14 cellular contexts compared by ENCODE assay signal in genomic region chr15:86164222-86164898, GRCh38.
DNase-seq lines count a peak whose midpoint lies in the region; ATAC-seq and TF ChIP-seq lines count a peak whose summit lies in the region.
"Had no signal": no experiment of that assay in that cellular context is flagged by ENCODE, and none has a peak within 500 bp of the region (broad histone marks: within the 10 kb centered on the region; RNA-seq: fewer than 3 reads in every experiment).

No MANE protein-coding gene starts in this region.

- peaks cover 13% of the 10 kb centered on the region for H3K27me3 Mint-ChIP-seq in activated T-cell treated with anti-CD3 and anti-CD28 coated beads, Interleukin-2, amount 50 U/mL, for 72 hours (ENCODE audit: low read depth)
- H3K27me3 Mint-ChIP-seq in activated T-helper 2 cell treated with anti-CD3 and anti-CD28 coated beads, Interferon-gamma antibody, Interleukin-2, Interleukin-4, amounts not matched to agents 10 μg/mL and 5 μg/mL and 100 μg/mL, durations not matched to agents 14 hours and 24 hours and 36 hours (ENCODE audit: low read depth): peaks cover 2% of the 10 kb centered on the region

- WGBS in adrenal gland, 4 donors: 23 to 26% (median 25%) methylated on average over 8 of the region's 8 CpGs

- no peaks in the 10 kb centered on the region for H3K4me1 Mint-ChIP-seq in activated T-cell treated with anti-CD3 and anti-CD28 coated beads, Interleukin-2, amount 50 U/mL, for 72 hours (ENCODE audit: low read depth)
- no peaks in the 10 kb centered on the region for H3K4me1 Mint-ChIP-seq in activated T-helper 2 cell treated with anti-CD3 and anti-CD28 coated beads, Interferon-gamma antibody, Interleukin-2, Interleukin-4, amounts not matched to agents 10 μg/mL and 5 μg/mL and 100 μg/mL, durations not matched to agents 14 hours and 24 hours and 36 hours (ENCODE audit: low read depth)

- DNase-seq in LHCN-M2 (ENCODE audit: low read depth) (peak; percentile 55), adrenal gland (peak; percentile 30 to 63 (median 55)), islet precursor cell (peak; percentile 80), gastrocnemius medialis (peak; percentile 75 to 76), ureter (ENCODE audit: low spot score) (no peak)
- no peak for DNase-seq in stimulated activated naive CD4-positive, alpha-beta T cell treated with Interleukin-2 at 50 U/mL for 16 hours (lab: John Stamatoyannopoulos, UW)
- no peak for DNase-seq in activated T-cell treated with anti-CD3 and anti-CD28 coated beads, Interleukin-2, amount 50 U/mL, for 72 hours
- no peak for DNase-seq in activated T-helper 2 cell treated with anti-CD3 and anti-CD28 coated beads, Interferon-gamma antibody, Interleukin-2, Interleukin-4, amounts not matched to agents 10 μg/mL and 5 μg/mL and 100 μg/mL, durations not matched to agents 14 hours and 24 hours and 36 hours (ENCODE audit: low spot score)
- DNase-seq: activated CD4-positive, alpha-beta T cell treated with anti-CD3 and anti-CD28 coated beads, Interleukin-2, amount 50 U/mL, for 4 hours; Kasumi-1; NCI-H2029 treated with DMSO at 0.1 percent for 48 hours; RPMI8226 had no signal

- no peak overlapping the region for H3K4me3 ChIP-seq in adrenal gland
- H3K4me3 ChIP-seq in gastrocnemius medialis: no peak overlapping the region
- H3K4me3 ChIP-seq: ascending aorta had no signal

- no peaks in the 10 kb centered on the region for H3K36me3 Mint-ChIP-seq in activated T-cell treated with anti-CD3 and anti-CD28 coated beads, Interleukin-2, amount 50 U/mL, for 72 hours (ENCODE audit: insufficient read depth in 2 of 2)
- H3K36me3 Mint-ChIP-seq in activated T-helper 2 cell treated with anti-CD3 and anti-CD28 coated beads, Interferon-gamma antibody, Interleukin-2, Interleukin-4, amounts not matched to agents 10 μg/mL and 5 μg/mL and 100 μg/mL, durations not matched to agents 14 hours and 24 hours and 36 hours (ENCODE audit: low read depth): no peaks in the 10 kb centered on the region

- H3K27me3 ChIP-seq in adrenal gland: no peaks in the 10 kb centered on the region
- no peaks in the 10 kb centered on the region for H3K27me3 ChIP-seq in gastrocnemius medialis
- H3K27me3 ChIP-seq: ascending aorta had no signal

- H3K4me3 Mint-ChIP-seq in activated T-cell treated with anti-CD3 and anti-CD28 coated beads, Interleukin-2, amount 50 U/mL, for 72 hours: no peak overlapping the region
- H3K4me3 Mint-ChIP-seq in activated T-helper 2 cell treated with anti-CD3 and anti-CD28 coated beads, Interferon-gamma antibody, Interleukin-2, Interleukin-4, amounts not matched to agents 10 μg/mL and 5 μg/mL and 100 μg/mL, durations not matched to agents 14 hours and 24 hours and 36 hours (ENCODE audit: low read depth): no peak overlapping the region

- H3K27ac Mint-ChIP-seq in activated T-cell treated with anti-CD3 and anti-CD28 coated beads, Interleukin-2, amount 50 U/mL, for 72 hours: no peak overlapping the region
- no peak overlapping the region for H3K27ac Mint-ChIP-seq in activated T-helper 2 cell treated with anti-CD3 and anti-CD28 coated beads, Interferon-gamma antibody, Interleukin-2, Interleukin-4, amounts not matched to agents 10 μg/mL and 5 μg/mL and 100 μg/mL, durations not matched to agents 14 hours and 24 hours and 36 hours

- intact Hi-C loops in adrenal gland (cut with DNase I) (no loop called here), gastrocnemius medialis (cut with DNase I; ENCODE audit: low total_unique reads) (loop anchor here (1.0 to 10.0 kb wide), 4 partner anchors 18 to 580 kb away; partner anchors contain the start of gene KLHL25)
- intact Hi-C loops in activated T-helper 2 cell treated with anti-CD3 and anti-CD28 coated beads, Interferon-gamma antibody, Interleukin-2, Interleukin-4, amounts not matched to agents 10 μg/mL and 5 μg/mL and 100 μg/mL, durations not matched to agents 14 hours and 24 hours and 36 hours (cut with micrococcal nuclease): no loop called here

- TF ChIP-seq CTCF in adrenal gland (IDR thresholded peaks at IDR 0.05): no peak
- no peak for TF ChIP-seq CTCF in gastrocnemius medialis (IDR thresholded peaks at IDR 0.05 in 4 of 5, conservative IDR thresholded peaks at IDR 0.05 in 1 of 5)

- ATAC-seq in gastrocnemius medialis: peak; percentile 72 to 81
- no peak for ATAC-seq in activated T-cell treated with anti-CD3 and anti-CD28 coated beads, Interleukin-2, amount 50 U/mL, for 72 hours (replicated peaks in 1 of 2)

- no peaks in the 10 kb centered on the region for H3K36me3 ChIP-seq in adrenal gland (replicated peaks in 1 of 2)
- H3K36me3 ChIP-seq in gastrocnemius medialis: no peaks in the 10 kb centered on the region
- H3K36me3 ChIP-seq: ascending aorta had no signal

- H3K27ac ChIP-seq in adrenal gland (peak overlapping the region in 3 of 5 donors; percentile 15 to 62 (median 50)), gastrocnemius medialis (peak overlapping the region; percentile 85 to 98 (median 98))
- H3K27ac ChIP-seq: ascending aorta, C4-2B had no signal

- in situ Hi-C loops in gastrocnemius medialis (cut with MboI; ENCODE audit: low sequenced_read_pairs in 4 of 4): no loop called here

- peaks cover 0 to 1% of the 10 kb centered on the region in 2 donors for H3K9me3 Mint-ChIP-seq in activated T-cell treated with anti-CD3 and anti-CD28 coated beads, Interleukin-2, amount 50 U/mL, for 72 hours
- H3K9me3 Mint-ChIP-seq in activated T-helper 2 cell treated with anti-CD3 and anti-CD28 coated beads, Interferon-gamma antibody, Interleukin-2, Interleukin-4, amounts not matched to agents 10 μg/mL and 5 μg/mL and 100 μg/mL, durations not matched to agents 14 hours and 24 hours and 36 hours: no peaks in the 10 kb centered on the region

- no peak for TF ChIP-seq POLR2A in adrenal gland (IDR thresholded peaks at IDR 0.05)
- peak; percentile 56 to 78 for TF ChIP-seq POLR2A in gastrocnemius medialis (IDR thresholded peaks at IDR 0.05)

- H3K9me3 ChIP-seq in adrenal gland (replicated peaks in 1 of 3) (no peaks in the 10 kb centered on the region), gastrocnemius medialis (no peaks in the 10 kb centered on the region)
- H3K9me3 ChIP-seq: ascending aorta had no signal

- peaks cover 0 to 15% of the 10 kb centered on the region in 2 donors for H3K4me1 ChIP-seq in adrenal gland (replicated peaks in 1 of 2)
- peaks cover 63 to 67% of the 10 kb centered on the region in 2 donors for H3K4me1 ChIP-seq in gastrocnemius medialis
- H3K4me1 ChIP-seq: ascending aorta had no signal

Comparison
In these comparisons a context has a peak if more than half of its experiments do, and no peak if none do; other contexts are left out.
1. DNase-seq: peak in LHCN-M2 (single experiment), adrenal gland (7 of 7), islet precursor cell (single experiment) and gastrocnemius medialis (2 of 2); none in stimulated activated naive CD4-positive, alpha-beta T cell treated with Interleukin-2 at 50 U/mL for 16 hours (single experiment), ureter (single experiment), activated T-cell treated with anti-CD3 and anti-CD28 coated beads, Interleukin-2, amount 50 U/mL, for 72 hours (0 of 2) and activated T-helper 2 cell treated with anti-CD3 and anti-CD28 coated beads, Interferon-gamma antibody, Interleukin-2, Interleukin-4, amounts not matched to agents 10 μg/mL and 5 μg/mL and 100 μg/mL, durations not matched to agents 14 hours and 24 hours and 36 hours (single experiment).
2. POLR2A ChIP-seq: peak in gastrocnemius medialis (2 of 2); none in adrenal gland (0 of 2).
3. ATAC-seq: peak in gastrocnemius medialis (2 of 2); none in activated T-cell treated with anti-CD3 and anti-CD28 coated beads, Interleukin-2, amount 50 U/mL, for 72 hours (0 of 2).